19 cellular contexts compared by ENCODE assay signal in genomic region chr2:20211860-20212458, GRCh38. TPM values are rescaled to one million over a fixed set of nuclear protein-coding genes. Genes with fewer than 3 reads are reported as not detected.
DNase-seq lines count a peak whose midpoint lies in the region; TF ChIP-seq lines count a peak whose summit lies in the region.
"Had no signal": no experiment of that assay in that cellular context is flagged by ENCODE, and none has a peak within 500 bp of the region (broad histone marks: within the 10 kb centered on the region; RNA-seq: fewer than 3 reads in every experiment).

No MANE protein-coding gene starts in this region.

- H3K27me3 Mint-ChIP-seq in nephron (ENCODE audit: low read depth) (peaks cover 3% of the 10 kb centered on the region), neural progenitor cell (ENCODE audit: insufficient read depth, low read depth) (peaks cover 8% of the 10 kb centered on the region)
- H3K27me3 Mint-ChIP-seq: activated CD4-positive, alpha-beta memory T cell treated with anti-CD3 and anti-CD28 coated beads for 36 hours; activated naive CD8-positive, alpha-beta T cell; stimulated activated naive B cell treated with anti-CD40 and anti-IgM and Interleukin-4, amounts not matched to agents 10 μg/mL and 1 μg/mL and 100 μg/mL, for 72 hours had no signal

- TF ChIP-seq CTCF in cardiac muscle cell (IDR thresholded peaks at IDR 0.05; ENCODE audit: low read depth, low read length), result no peak
- TF ChIP-seq CTCF in left ventricle myocardium inferior (IDR thresholded peaks at IDR 0.05; ENCODE audit: borderline replicate concordance), result no peak
- no peak for TF ChIP-seq CTCF in nephron (IDR thresholded peaks at IDR 0.05; ENCODE audit: unreplicated experiment in 3 of 3)
- no peak for TF ChIP-seq CTCF in vagina (IDR thresholded peaks at IDR 0.05)
- TF ChIP-seq CTCF in neural progenitor cell (IDR thresholded peaks at IDR 0.05), result no peak

- no peak for TF ChIP-seq POLR2A in vagina (IDR thresholded peaks at IDR 0.05)

- intact Hi-C loops in left ventricle myocardium inferior (cut with micrococcal nuclease) (no loop called here), vagina (cut with DNase I) (no loop called here)

- no peaks in the 10 kb centered on the region for H3K27me3 ChIP-seq in cardiac muscle cell
- H3K27me3 ChIP-seq in left ventricle myocardium inferior (ENCODE audit: low read depth), result no peaks in the 10 kb centered on the region
- H3K27me3 ChIP-seq in vagina, result no peaks in the 10 kb centered on the region
- no peaks in the 10 kb centered on the region for H3K27me3 ChIP-seq in neural progenitor cell
- H3K27me3 ChIP-seq: uterus had no signal

- DNase-seq in cardiac muscle cell (ENCODE audit: low read depth in 1 of 2, low spot score in 1 of 2), result no peak
- DNase-seq in left ventricle myocardium inferior, result no peak
- DNase-seq in epithelial cell of prostate (ENCODE audit: low read depth, low spot score), result no peak
- no peak for DNase-seq in vagina (ENCODE audit: extremely low spot score in 2 of 2)
- no peak for DNase-seq in neural progenitor cell (ENCODE audit: low spot score)
- no peak for DNase-seq in NCI-H1105 treated with DMSO at 0.1 percent for 48 hours (lab: John Stamatoyannopoulos, UW)
- DNase-seq in NCI-H146 (lab: John Stamatoyannopoulos, UW), result no peak
- DNase-seq: activated CD4-positive, alpha-beta memory T cell treated with anti-CD3 and anti-CD28 coated beads for 36 hours; activated T-cell treated with anti-CD3 and anti-CD28 coated beads, Interleukin-2, amount 50 U/mL, for 4 hours; CD4-positive, CD25-positive, alpha-beta regulatory T cell; DMS79; NCI-H2029 treated with DMSO at 0.1 percent for 48 hours; small intestine; stimulated activated naive B cell treated with anti-CD40 and anti-IgM and Interleukin-4, amounts not matched to agents 10 μg/mL and 1 μg/mL and 100 μg/mL, for 72 hours; uterus had no signal

- H3K36me3 ChIP-seq in cardiac muscle cell, result no peaks in the 10 kb centered on the region
- no peaks in the 10 kb centered on the region for H3K36me3 ChIP-seq in left ventricle myocardium inferior
- H3K36me3 ChIP-seq in vagina, result no peaks in the 10 kb centered on the region
- no peaks in the 10 kb centered on the region for H3K36me3 ChIP-seq in neural progenitor cell
- H3K36me3 ChIP-seq: uterus had no signal

- peaks cover 3% of the 10 kb centered on the region for H3F3A ChIP-seq in neural progenitor cell (ENCODE audit: low read depth)

- H3K9me3 ChIP-seq in cardiac muscle cell (ENCODE audit: low read depth) (no peaks in the 10 kb centered on the region), left ventricle myocardium inferior (replicated peaks) (no peaks in the 10 kb centered on the region), vagina (no peaks in the 10 kb centered on the region), neural progenitor cell (ENCODE audit: low read depth) (no peaks in the 10 kb centered on the region)
- H3K9me3 ChIP-seq: A549, uterus had no signal

- H3K4me3 ChIP-seq in cardiac muscle cell (no peak overlapping the region), left ventricle myocardium inferior (no peak overlapping the region), vagina (no peak overlapping the region), neural progenitor cell (no peak overlapping the region)
- H3K4me3 ChIP-seq: A549, uterus had no signal

- peaks cover 100% of the 10 kb centered on the region for H4K20me1 ChIP-seq in neural progenitor cell (ENCODE audit: low read depth)

- H3K4me2 ChIP-seq in neural progenitor cell, result no peak overlapping the region
- H3K4me2 ChIP-seq: A549 had no signal

- H3K36me3 Mint-ChIP-seq in nephron (ENCODE audit: low read depth) (peaks cover 3% of the 10 kb centered on the region), neural progenitor cell (no peaks in the 10 kb centered on the region)
- H3K36me3 Mint-ChIP-seq: activated CD4-positive, alpha-beta memory T cell treated with anti-CD3 and anti-CD28 coated beads for 36 hours; activated naive CD8-positive, alpha-beta T cell; CD4-positive, CD25-positive, alpha-beta regulatory T cell; stimulated activated naive B cell treated with anti-CD40 and anti-IgM and Interleukin-4, amounts not matched to agents 10 μg/mL and 1 μg/mL and 100 μg/mL, for 72 hours had no signal

- peak overlapping the region; percentile 56 to 81 (median 63) for H3K27ac Mint-ChIP-seq in nephron
- H3K27ac Mint-ChIP-seq in neural progenitor cell, result no peak overlapping the region
- H3K27ac Mint-ChIP-seq: activated CD4-positive, alpha-beta memory T cell treated with anti-CD3 and anti-CD28 coated beads for 36 hours; activated naive CD8-positive, alpha-beta T cell; CD4-positive, CD25-positive, alpha-beta regulatory T cell; stimulated activated naive B cell treated with anti-CD40 and anti-IgM and Interleukin-4, amounts not matched to agents 10 μg/mL and 1 μg/mL and 100 μg/mL, for 72 hours had no signal

- H3K4me1 ChIP-seq in cardiac muscle cell (ENCODE audit: low read depth) (peaks cover 19% of the 10 kb centered on the region), left ventricle myocardium inferior (no peaks in the 10 kb centered on the region), vagina (peaks cover 81% of the 10 kb centered on the region), neural progenitor cell (peaks cover 20% of the 10 kb centered on the region)
- H3K4me1 ChIP-seq: uterus had no signal

- peak overlapping the region in 1 of 3 experiments; percentile 22 for H3K4me3 Mint-ChIP-seq in nephron
- no peak overlapping the region for H3K4me3 Mint-ChIP-seq in neural progenitor cell
- H3K4me3 Mint-ChIP-seq: activated CD4-positive, alpha-beta memory T cell treated with anti-CD3 and anti-CD28 coated beads for 36 hours; activated naive CD8-positive, alpha-beta T cell; activated T-cell treated with anti-CD3 and anti-CD28 coated beads, Interleukin-2, amount 50 U/mL, for 4 hours; CD4-positive, CD25-positive, alpha-beta regulatory T cell; stimulated activated naive B cell treated with anti-CD40 and anti-IgM and Interleukin-4, amounts not matched to agents 10 μg/mL and 1 μg/mL and 100 μg/mL, for 72 hours had no signal

- H3K4me1 Mint-ChIP-seq in nephron (peaks cover 11% of the 10 kb centered on the region), neural progenitor cell (peaks cover 34% of the 10 kb centered on the region)
- H3K4me1 Mint-ChIP-seq: CD4-positive, CD25-positive, alpha-beta regulatory T cell had no signal

- no peak overlapping the region for H2AFZ ChIP-seq in neural progenitor cell (replicated peaks)

- H3K79me2 ChIP-seq in neural progenitor cell (ENCODE audit: low read depth), result peaks cover 90% of the 10 kb centered on the region

- no peaks in the 10 kb centered on the region for H3K9me3 Mint-ChIP-seq in nephron
- H3K9me3 Mint-ChIP-seq in neural progenitor cell, result no peaks in the 10 kb centered on the region
- H3K9me3 Mint-ChIP-seq: activated CD4-positive, alpha-beta memory T cell treated with anti-CD3 and anti-CD28 coated beads for 36 hours; activated T-cell treated with anti-CD3 and anti-CD28 coated beads, Interleukin-2, amount 50 U/mL, for 4 hours; CD4-positive, CD25-positive, alpha-beta regulatory T cell; stimulated activated naive B cell treated with anti-CD40 and anti-IgM and Interleukin-4, amounts not matched to agents 10 μg/mL and 1 μg/mL and 100 μg/mL, for 72 hours had no signal

- H3K9ac ChIP-seq in neural progenitor cell, result no peak overlapping the region

- H3K27ac ChIP-seq in cardiac muscle cell (peak overlapping the region; percentile 28), left ventricle myocardium inferior (replicated peaks) (no peak overlapping the region), epithelial cell of prostate (peak overlapping the region; percentile 99), vagina (peak overlapping the region; percentile 86), neural progenitor cell (no peak overlapping the region)
- H3K27ac ChIP-seq: uterus had no signal

RNA-seq across cellular contexts. Expression of gene SDC1, which starts 13.0 kb away (rescaled TPM):
- total RNA-seq in cardiac muscle cell (13.3 and 13.5 TPM in 2 replicates), left ventricle myocardium inferior (0.41 TPM), vagina (184 TPM), neural progenitor cell (ENCODE audit: low replicate concordance) (27.5 and 54.0 TPM in 2 replicates)
- polyA plus RNA-seq in cardiac muscle cell, result 12.9 and 14.0 TPM in 2 replicates
- total RNA-seq: CD4-positive, CD25-positive, alpha-beta regulatory T cell; mononuclear cell had no signal
- polyA plus RNA-seq: CD4-positive, CD25-positive, alpha-beta regulatory T cell had no signal

Comparison
In these comparisons a context has a peak if more than half of its experiments do, and no peak if none do; other contexts are left out.
1. H3K27ac ChIP-seq: peak in cardiac muscle cell (single experiment), epithelial cell of prostate (single experiment) and vagina (single experiment); none in left ventricle myocardium inferior (single experiment) and neural progenitor cell (single experiment).
2. RNA of gene SDC1, which starts 13.0 kb away (total RNA-seq): 184 TPM in vagina (single experiment), 27.5 to 54.0 TPM in neural progenitor cell and 13.3 to 13.5 TPM in cardiac muscle cell; 0.41 TPM in left ventricle myocardium inferior (single experiment); every median in the first group is over 10 times any median in the second.